14 cellular contexts compared by ENCODE assay signal in genomic region chr11:8652140-8652539, GRCh38. TPM values are rescaled to one million over a fixed set of nuclear protein-coding genes. Genes with fewer than 3 reads are reported as not detected.
DNase-seq lines count a peak whose midpoint lies in the region; FAIRE-seq and TF ChIP-seq lines count a peak whose summit lies in the region.
"Had no signal": no experiment of that assay in that cellular context is flagged by ENCODE, and none has a peak within 500 bp of the region (broad histone marks: within the 10 kb centered on the region; RNA-seq: fewer than 3 reads in every experiment).

No MANE protein-coding gene starts in this region.

- no peaks in the 10 kb centered on the region for H3K9me1 ChIP-seq in keratinocyte (ENCODE audit: control insufficient read depth, extremely low read depth, insufficient read depth, low read length)

- TF ChIP-seq CTCF in HFFc6 (IDR thresholded peaks at IDR 0.05) = no peak
- no peak for TF ChIP-seq CTCF in astrocyte of the cerebellum (IDR thresholded peaks at IDR 0.05; ENCODE audit: low read depth, low read length, missing control alignments)
- TF ChIP-seq CTCF in keratinocyte (optimal IDR thresholded peaks at IDR 0.05 in 1 of 3, IDR thresholded peaks at IDR 0.05 in 1 of 3, conservative IDR thresholded peaks at IDR 0.05 in 1 of 3; ENCODE audit: extremely low read depth in 1 of 3, insufficient read depth in 2 of 3, low read length in 3 of 3) = no peak
- no peak for TF ChIP-seq CTCF in GM10266 (IDR thresholded peaks at IDR 0.05; ENCODE audit: control insufficient read depth, insufficient read depth, low read depth, missing control alignments)
- no peak for TF ChIP-seq CTCF in GM10248 (IDR thresholded peaks at IDR 0.05; ENCODE audit: control extremely low read depth, extremely low read depth, low read depth, missing control alignments)

- in situ Hi-C loops in astrocyte of the cerebellum (cut with HindIII; ENCODE audit: low sequenced_read_pairs) = no loop called here

- H3K27ac Mint-ChIP-seq in HFFc6 = peak overlapping the region; percentile 64

- no peaks in the 10 kb centered on the region for H3K9me3 ChIP-seq in keratinocyte (ENCODE audit: control insufficient read depth, low read depth, low read length)
- H3K9me3 ChIP-seq: Caco-2 had no signal

- no peak overlapping the region for H3K4me3 Mint-ChIP-seq in HFFc6

- peaks cover 54% of the 10 kb centered on the region for H3K4me1 Mint-ChIP-seq in HFFc6 (ENCODE audit: low read depth)

- H3K27me3 ChIP-seq in keratinocyte (ENCODE audit: control insufficient read depth, extremely low read depth, insufficient read depth, low read length) = no peaks in the 10 kb centered on the region

- CTCF ChIA-PET in GM10248 (lab: Yijun Ruan, JAX) = interaction anchor here (1.1 to 2.4 kb wide), 2 partner anchors 10 to 13 kb away, joined by 3 to 7 read pairs; no protein-coding TSS in a partner anchor

- dilution Hi-C loops in keratinocyte (cut with MboI; ENCODE audit: extremely low pct_ligation_motif_present, low sequenced_read_pairs) = no loop called here

- no peaks in the 10 kb centered on the region for H4K20me1 ChIP-seq in keratinocyte (ENCODE audit: control insufficient read depth, extremely low read depth, insufficient read depth, low read length)

- no peak overlapping the region for H2AFZ ChIP-seq in keratinocyte (ENCODE audit: control insufficient read depth, low read length)

- peak; percentile 62 for FAIRE-seq in keratinocyte (lab: Jason Lieb, UNC)

- DNase-seq in AG08395 (ENCODE audit: low spot score) = peak; percentile 95
- DNase-seq in HFFc6 = peak; percentile 97
- peak; percentile 81 for DNase-seq in astrocyte of the cerebellum (ENCODE audit: low read depth)
- peak; percentile 79 for DNase-seq in keratinocyte (ENCODE audit: low read depth, low spot score)
- no peak for DNase-seq in GM10266 (ENCODE audit: extremely low spot score)
- no peak for DNase-seq in NCI-H774 (lab: John Stamatoyannopoulos, UW)
- DNase-seq in GM10248 (ENCODE audit: extremely low spot score) = no peak
- DNase-seq in Ammon's horn (ENCODE audit: low spot score) = no peak
- DNase-seq: activated CD4-positive, alpha-beta T cell treated with anti-CD3 and anti-CD28 coated beads for 4 hours; activated gamma-delta T cell; Caco-2; NCI-H510A treated with DMSO at 0.1 percent for 48 hours; stimulated activated CD4-positive, alpha-beta T cell treated with anti-CD3 and anti-CD28 coated beads, Interleukin-4, amount 100 ng/mL, for 4 hours had no signal

- no peaks in the 10 kb centered on the region for H3K9me3 Mint-ChIP-seq in HFFc6

- peaks cover 14 to 17% of the 10 kb centered on the region in 2 experiments for H3K36me3 ChIP-seq in keratinocyte (ENCODE audit: control insufficient read depth in 2 of 2, extremely low read depth in 1 of 2, insufficient read depth in 2 of 2, low read length in 2 of 2)

- H3K36me3 Mint-ChIP-seq in HFFc6 (ENCODE audit: low read depth) = peaks cover 5% of the 10 kb centered on the region; the same call in 1 of the 2 replicates

- H3K27ac ChIP-seq in keratinocyte (ENCODE audit: control insufficient read depth, insufficient read depth, low read length) = no peak overlapping the region
- H3K27ac ChIP-seq: SK-N-MC had no signal

- no peak overlapping the region for H3K4me2 ChIP-seq in keratinocyte (ENCODE audit: control insufficient read depth, extremely low read depth, insufficient read depth, low read depth, low read length)

- peaks cover 12% of the 10 kb centered on the region for H3K4me1 ChIP-seq in keratinocyte (ENCODE audit: control insufficient read depth, extremely low read depth, insufficient read depth, low read length)
- H3K4me1 ChIP-seq: Caco-2 had no signal

- no peaks in the 10 kb centered on the region for H3K79me2 ChIP-seq in keratinocyte (ENCODE audit: control insufficient read depth, insufficient read depth, low read length)

- H3K27me3 Mint-ChIP-seq in HFFc6 (ENCODE audit: insufficient read depth) = peaks cover 1% of the 10 kb centered on the region; the same call in 1 of the 2 replicates

- no peak overlapping the region for H3K9ac ChIP-seq in keratinocyte (ENCODE audit: control insufficient read depth, extremely low read depth, insufficient read depth, low read length)

- POLR2A ChIA-PET in GM10248 (lab: Yijun Ruan, JAX) = no interaction called here

- H3K4me3 ChIP-seq in astrocyte of the cerebellum (ENCODE audit: low read depth, low read length) = no peak overlapping the region
- no peak overlapping the region for H3K4me3 ChIP-seq in keratinocyte (ENCODE audit: control insufficient read depth in 2 of 3, extremely low read depth in 1 of 3, insufficient read depth in 2 of 3, low read depth in 1 of 3, low read length in 3 of 3)
- H3K4me3 ChIP-seq: SK-N-MC had no signal

RNA-seq across cellular contexts. Expression of gene TRIM66, which starts 30.3 kb away (rescaled TPM):
- 1 to 10 TPM; 4.5 to 6.9 (median 5.6) TPM for total RNA-seq in HFFc6 (2021; fragmentation: NEBNext Ultra II Directional; extraction: Animal tissue kit (Norgen Biotek cat#: 25700))
- polyA plus RNA-seq in keratinocyte = 3.4 to 5.4 TPM (median 5.1 TPM) in 3 replicates
- 9.0 TPM for polyA plus RNA-seq in keratinocyte (2011; ENCODE audit: low read depth)
- polyA plus RNA-seq in keratinocyte (2011; cell fraction: cytosol; rRNA removed) = 1.2 and 2.6 TPM in 2 replicates
- 23.5 and 30.4 TPM in 2 replicates for polyA plus RNA-seq in keratinocyte (2011; cell fraction: nucleus; rRNA removed)
- 2.4 and 4.1 TPM in 2 replicates for polyA plus RNA-seq in keratinocyte (2012; ENCODE audit: low replicate concordance)
- polyA minus RNA-seq in keratinocyte = 5.9 to 16.1 TPM (median 8.5 TPM) in 3 replicates
- 2.5 TPM for polyA minus RNA-seq in keratinocyte (2011; cell fraction: cytosol; rRNA and poly(A)+ RNA removed)
- polyA minus RNA-seq in keratinocyte (2011; cell fraction: nucleus; rRNA and poly(A)+ RNA removed) = 15.6 and 30.3 TPM in 2 replicates

RNA-seq across cellular contexts. Expression of gene RPL27A, which starts 30.5 kb away (rescaled TPM):
- total RNA-seq in HFFc6 (2021; fragmentation: NEBNext Ultra II Directional; extraction: Animal tissue kit (Norgen Biotek cat#: 25700)) = 1,000 to 10,000 TPM in 4 of 6 experiments, 100 to 1,000 TPM in 2; 973 to 1,209 (median 1,069) TPM
- polyA plus RNA-seq in keratinocyte = 1,089 to 1,483 TPM (median 1,450 TPM) in 3 replicates
- polyA plus RNA-seq in keratinocyte (2011; ENCODE audit: low read depth) = 769 TPM
- 863 and 1,235 TPM in 2 replicates for polyA plus RNA-seq in keratinocyte (2011; cell fraction: cytosol; rRNA removed)
- polyA plus RNA-seq in keratinocyte (2011; cell fraction: nucleus; rRNA removed) = 267 and 297 TPM in 2 replicates
- polyA plus RNA-seq in keratinocyte (2012; ENCODE audit: low replicate concordance) = 1,861 and 2,131 TPM in 2 replicates
- 257 to 398 TPM (median 392 TPM) in 3 replicates for polyA minus RNA-seq in keratinocyte
- polyA minus RNA-seq in keratinocyte (2011; cell fraction: cytosol; rRNA and poly(A)+ RNA removed) = 683 TPM
- polyA minus RNA-seq in keratinocyte (2011; cell fraction: nucleus; rRNA and poly(A)+ RNA removed) = 94.8 and 128 TPM in 2 replicates

RNA-seq across cellular contexts. Expression of gene STK33, which starts 58.1 kb away (rescaled TPM):
- 1 to 10 TPM in 4 of 6 experiments, under 1 TPM in 1, not detected in 1; 0.73 to 4.0 (median 3.8) TPM for total RNA-seq in HFFc6 (2021; fragmentation: NEBNext Ultra II Directional; extraction: Animal tissue kit (Norgen Biotek cat#: 25700))
- 0.05 to 0.18 TPM (median 0.06 TPM) in 3 replicates for polyA plus RNA-seq in keratinocyte
- polyA plus RNA-seq in keratinocyte (2011; ENCODE audit: low read depth) = not detected
- polyA plus RNA-seq in keratinocyte (2011; cell fraction: cytosol; rRNA removed) = 0.04 TPM in 1 of 2 replicates, not detected in the other
- 0.29 TPM in 2 replicates for polyA plus RNA-seq in keratinocyte (2011; cell fraction: nucleus; rRNA removed)
- polyA plus RNA-seq in keratinocyte (2012; ENCODE audit: low replicate concordance) = 0.08 TPM in 1 of 2 replicates, not detected in the other
- 0.19 TPM in 1 of 3 replicates, not detected in the others for polyA minus RNA-seq in keratinocyte
- not detected for polyA minus RNA-seq in keratinocyte (2011; cell fraction: cytosol; rRNA and poly(A)+ RNA removed)
- polyA minus RNA-seq in keratinocyte (2011; cell fraction: nucleus; rRNA and poly(A)+ RNA removed) = not detected in 2 replicates

Comparison
In these comparisons a context has a peak if more than half of its experiments do, and no peak if none do; other contexts are left out.
1. DNase-seq: peak in AG08395 (single experiment), HFFc6 (single experiment), astrocyte of the cerebellum (single experiment) and keratinocyte (single experiment); none in GM10266 (single experiment), NCI-H774 (single experiment), GM10248 (single experiment) and Ammon's horn (single experiment).